Comparison of ENCODE assay signal across 9 cellular contexts in genomic region chr7:831596-832291, GRCh38. TPM values are rescaled to one million over a fixed set of nuclear protein-coding genes. Genes with fewer than 3 reads are reported as not detected.
DNase-seq lines count a peak whose midpoint lies in the region; ATAC-seq, FAIRE-seq and TF ChIP-seq lines count a peak whose summit lies in the region.
"Had no signal": no experiment of that assay in that cellular context is flagged by ENCODE, and none has a peak within 500 bp of the region (broad histone marks: within the 10 kb centered on the region; RNA-seq: fewer than 3 reads in every experiment).

No MANE protein-coding gene starts in this region.

- no peak overlapping the region for H3K18ac ChIP-seq in mesendoderm (ENCODE audit: low read length)

- no peak for TF ChIP-seq POLR2A in A549 (IDR thresholded peaks at IDR 0.05; ENCODE audit: low read length)
- no peak for TF ChIP-seq POLR2A in GM18505 (IDR thresholded peaks at IDR 0.05; ENCODE audit: borderline replicate concordance, extremely low read depth, insufficient read depth, insufficient read length)

- TF ChIP-seq EP300 in A549 (IDR thresholded peaks at IDR 0.05), result no peak

- no peak overlapping the region for H2BK15ac ChIP-seq in mesendoderm (replicated peaks; ENCODE audit: low read depth)

- no peak for TF ChIP-seq RAD21 in A549 (conservative IDR thresholded peaks at IDR 0.05 in 1 of 2, IDR thresholded peaks at IDR 0.05 in 1 of 2)

- H3K27me3 ChIP-seq in RWPE2 (ENCODE audit: insufficient read depth, poor library complexity, severe bottlenecking) (no peaks in the 10 kb centered on the region), mesendoderm (ENCODE audit: insufficient read depth, low read length, poor library complexity) (no peaks in the 10 kb centered on the region)

- POLR2A ChIA-PET in A549 (lab: Yijun Ruan, JAX), result interaction anchor here (1.7 kb wide), 1 partner anchor 18 kb away, joined by 4 read pairs; no protein-coding TSS in a partner anchor

- DNase-seq in A549 (ENCODE audit: low read depth in 1 of 2, low spot score in 1 of 2) (peak; percentile 71 to 73), RWPE2 (ENCODE audit: low spot score) (peak; percentile 40), dermis microvascular lymphatic vessel endothelial cell (ENCODE audit: low read depth in 2 of 2) (peak; percentile 91 to 94), mesendoderm (peak; percentile 55), Ammon's horn (ENCODE audit: low spot score) (no peak), NCI-H1417 treated with DMSO at 0.1 percent for 48 hours (lab: John Stamatoyannopoulos, UW) (no peak)

- 27% methylated on average over 9 of the region's 9 CpGs for WGBS in A549 (ENCODE audit: missing lambda C conversion rate)
- WGBS in mesendoderm (ENCODE audit: extremely low coverage, insufficient coverage, low lambda C conversion rate), result no CpG with 5 or more reads among the region's 9 CpGs

- H3K9me3 ChIP-seq in A549 (no peaks in the 10 kb centered on the region), RWPE2 (ENCODE audit: severe bottlenecking) (no peaks in the 10 kb centered on the region)

- H3K23ac ChIP-seq in mesendoderm (ENCODE audit: low read length), result no peak overlapping the region

- no peak overlapping the region for H3K9ac ChIP-seq in mesendoderm (ENCODE audit: low read length)

- H3K4me2 ChIP-seq in A549 (peak overlapping the region; percentile 77), mesendoderm (ENCODE audit: low read length) (no peak overlapping the region)

- H4K5ac ChIP-seq in mesendoderm (ENCODE audit: low read length), result no peak overlapping the region

- CTCF ChIA-PET in A549 (lab: Yijun Ruan, JAX), result interaction anchor here (0.8 to 3.3 kb wide), 6 partner anchors 9 to 45 kb away, joined by 3 to 16 read pairs (median 3); no protein-coding TSS in a partner anchor

- H4K8ac ChIP-seq in mesendoderm (ENCODE audit: low read depth, low read length), result no peak overlapping the region

- H3K27ac ChIP-seq in A549, result peak overlapping the region; percentile 13 to 64; a peak in 4 of 6 replicates
- peak overlapping the region; percentile 98 for H3K27ac ChIP-seq in RWPE2 (ENCODE audit: poor library complexity, severe bottlenecking)
- no peak overlapping the region for H3K27ac ChIP-seq in mesendoderm (ENCODE audit: low read depth, low read length)
- H3K27ac ChIP-seq: HL-60 had no signal

- peaks cover 24% of the 10 kb centered on the region for H3K79me1 ChIP-seq in mesendoderm (ENCODE audit: low read length)

- no peak overlapping the region for H2BK120ac ChIP-seq in mesendoderm (ENCODE audit: low read depth, low read length)

- peak; percentile 78 for FAIRE-seq in A549 (lab: Jason Lieb, UNC)

- no peak overlapping the region for H3K4ac ChIP-seq in mesendoderm (ENCODE audit: low read depth, low read length)

- H3K36me3 ChIP-seq in RWPE2 (ENCODE audit: low read depth) (peaks cover 24% of the 10 kb centered on the region), mesendoderm (ENCODE audit: control insufficient read depth, insufficient read depth, low read length) (peaks cover 2% of the 10 kb centered on the region)

- no peak overlapping the region for H2BK5ac ChIP-seq in mesendoderm (ENCODE audit: low read length)

- H3K4me3 ChIP-seq in A549 (no peak overlapping the region; the same call in 2 of the 3 replicates), RWPE2 (ENCODE audit: severe bottlenecking) (peak overlapping the region; percentile 9), mesendoderm (ENCODE audit: low read length) (no peak overlapping the region)

- no peak overlapping the region for H2AK5ac ChIP-seq in mesendoderm (ENCODE audit: low read length)

- H3K56ac ChIP-seq in mesendoderm (ENCODE audit: low read length), result no peak overlapping the region

- TF ChIP-seq CTCF in A549 (IDR thresholded peaks at IDR 0.05) (no peak), RWPE2 (IDR thresholded peaks at IDR 0.05; ENCODE audit: poor library complexity, severe bottlenecking) (no peak)

- peaks cover 63% of the 10 kb centered on the region for H3K79me2 ChIP-seq in mesendoderm (ENCODE audit: control insufficient read depth, insufficient read depth, low read length)

- ATAC-seq in A549 (peak; percentile 76 to 79), GM18505 (IDR thresholded peaks at IDR 0.05; ENCODE audit: unreplicated experiment) (peak; percentile 44), HG03025 (IDR thresholded peaks at IDR 0.05; ENCODE audit: low FRiP score, unreplicated experiment) (peak; percentile 40), RWPE2 (ENCODE audit: low read depth) (peak; percentile 54)

- H3K4me1 ChIP-seq in A549, result peaks cover 36% of the 10 kb centered on the region
- H3K4me1 ChIP-seq in RWPE2 (ENCODE audit: insufficient read depth, poor library complexity, severe bottlenecking), result peaks cover 57% of the 10 kb centered on the region
- no peaks in the 10 kb centered on the region for H3K4me1 ChIP-seq in mesendoderm (ENCODE audit: control insufficient read depth, low read depth, low read length)

TF ChIP-seq in A549, 52 proteins besides CTCF, POLR2A, EP300 and RAD21:
- TF ChIP-seq CBX8 (IDR thresholded peaks at IDR 0.05), result no peak
- 0 out of 2 replicates have a peak, but pooled peaks have one; percentile 28 for TF ChIP-seq MAX (IDR thresholded peaks at IDR 0.05)
- no peak for TF ChIP-seq RARB (CRISPR knock-in tag; IDR thresholded peaks at IDR 0.05)
- TF ChIP-seq BHLHE40 (IDR thresholded peaks at IDR 0.05; ENCODE audit: low read depth, low read length), result no peak
- TF ChIP-seq CHD4 (IDR thresholded peaks at IDR 0.05; ENCODE audit: borderline replicate concordance), result no peak
- TF ChIP-seq JUN (IDR thresholded peaks at IDR 0.05), result no peak
- no peak for TF ChIP-seq RNF2 (IDR thresholded peaks at IDR 0.05; ENCODE audit: borderline replicate concordance, low read depth)
- no peak for TF ChIP-seq USF2 (IDR thresholded peaks at IDR 0.05)
- TF ChIP-seq JUNB (IDR thresholded peaks at IDR 0.05), result peak; percentile 73
- no peak for TF ChIP-seq EHMT2 (IDR thresholded peaks at IDR 0.05; ENCODE audit: low read depth)
- TF ChIP-seq FOSL2 (IDR thresholded peaks at IDR 0.05), result peak; percentile 74
- TF ChIP-seq FOSL2 (CRISPR knock-in tag; IDR thresholded peaks at IDR 0.05), result peak; percentile 97
TF ChIP-seq in A549: peak in this region for 3.

RNA-seq across cellular contexts. Expression of gene SUN1, which starts 0.5 kb away (rescaled TPM):
- polyA plus RNA-seq in A549 (2011; rRNA removed) (129 and 130 TPM in 2 replicates), A549 (2017; fragmentation: RNase III; extraction: RNeasy Plus Mini Kit Qiagen cat#74134 plus additional on column Dnase treatment) (55.5 to 60.7 TPM (median 57.5 TPM) in 3 replicates)
- 121 and 125 TPM in 2 replicates for polyA plus RNA-seq in A549 (2012; cell fraction: cytosol; rRNA removed)
- 695 and 869 TPM in 2 replicates for polyA plus RNA-seq in A549 (2012; cell fraction: nucleus; rRNA removed)
- 108 and 152 TPM in 2 replicates for polyA minus RNA-seq in A549 (2011; rRNA and poly(A)+ RNA removed)
- total RNA-seq in dermis microvascular lymphatic vessel endothelial cell, result 132 and 134 TPM in 2 replicates
- 47.7 TPM for polyA plus RNA-seq in mesendoderm (2013, experiment 1 of 2)
- polyA plus RNA-seq in mesendoderm (2013, experiment 2 of 2), result 47.9 TPM

RNA-seq across cellular contexts. Expression of gene GET4, which starts 44.6 kb away (rescaled TPM):
- polyA plus RNA-seq in A549 (2011; rRNA removed) (21.5 and 26.1 TPM in 2 replicates), A549 (2017; fragmentation: RNase III; extraction: RNeasy Plus Mini Kit Qiagen cat#74134 plus additional on column Dnase treatment) (35.4 to 37.0 TPM (median 36.0 TPM) in 3 replicates)
- polyA plus RNA-seq in A549 (2012; cell fraction: cytosol; rRNA removed), result 58.0 and 75.8 TPM in 2 replicates
- polyA plus RNA-seq in A549 (2012; cell fraction: nucleus; rRNA removed), result 169 and 176 TPM in 2 replicates
- 19.3 and 22.8 TPM in 2 replicates for polyA minus RNA-seq in A549 (2011; rRNA and poly(A)+ RNA removed)
- total RNA-seq in dermis microvascular lymphatic vessel endothelial cell, result 30.3 and 43.0 TPM in 2 replicates
- 35.9 TPM for polyA plus RNA-seq in mesendoderm (2013, experiment 1 of 2)
- 35.8 TPM for polyA plus RNA-seq in mesendoderm (2013, experiment 2 of 2)

Comparison
In these comparisons a context has a peak if more than half of its experiments do, and no peak if none do; other contexts are left out.
1. DNase-seq: peak in A549 (2 of 2), RWPE2 (single experiment), dermis microvascular lymphatic vessel endothelial cell (2 of 2) and mesendoderm (single experiment); none in Ammon's horn (single experiment) and NCI-H1417 treated with DMSO at 0.1 percent for 48 hours (single experiment).
2. Peak in every context shown above with its lines, with median percentiles within 50 percentile points of each other: ATAC-seq.